ENCODE assay signal across 1 cellular context in genomic region chr11:125690006-125690405, GRCh38.
TF ChIP-seq lines count a peak whose summit lies in the region.

No MANE protein-coding gene starts in this region.

TF ChIP-seq in HepG2, 621 proteins besides CTCF, POLR2A, EP300 and RAD21:
- TF ChIP-seq ZNF101 (CRISPR knock-in tag; IDR thresholded peaks at IDR 0.05; ENCODE audit: borderline replicate concordance, low read depth) (no peak), NR3C1 (CRISPR knock-in tag; IDR thresholded peaks at IDR 0.05) (no peak), ZBTB2 (CRISPR knock-in tag; IDR thresholded peaks at IDR 0.05; ENCODE audit: low read depth) (no peak), ATF3 (CRISPR knock-in tag; IDR thresholded peaks at IDR 0.05) (no peak), PAF1 (CRISPR knock-in tag; IDR thresholded peaks at IDR 0.05) (no peak), STAT6 (CRISPR knock-in tag; IDR thresholded peaks at IDR 0.05; ENCODE audit: borderline replicate concordance) (no peak), BRD4 (CRISPR knock-in tag; IDR thresholded peaks at IDR 0.05) (no peak)
